ENCODE assay signal across 2 cellular contexts in the genomic region with DNA sequence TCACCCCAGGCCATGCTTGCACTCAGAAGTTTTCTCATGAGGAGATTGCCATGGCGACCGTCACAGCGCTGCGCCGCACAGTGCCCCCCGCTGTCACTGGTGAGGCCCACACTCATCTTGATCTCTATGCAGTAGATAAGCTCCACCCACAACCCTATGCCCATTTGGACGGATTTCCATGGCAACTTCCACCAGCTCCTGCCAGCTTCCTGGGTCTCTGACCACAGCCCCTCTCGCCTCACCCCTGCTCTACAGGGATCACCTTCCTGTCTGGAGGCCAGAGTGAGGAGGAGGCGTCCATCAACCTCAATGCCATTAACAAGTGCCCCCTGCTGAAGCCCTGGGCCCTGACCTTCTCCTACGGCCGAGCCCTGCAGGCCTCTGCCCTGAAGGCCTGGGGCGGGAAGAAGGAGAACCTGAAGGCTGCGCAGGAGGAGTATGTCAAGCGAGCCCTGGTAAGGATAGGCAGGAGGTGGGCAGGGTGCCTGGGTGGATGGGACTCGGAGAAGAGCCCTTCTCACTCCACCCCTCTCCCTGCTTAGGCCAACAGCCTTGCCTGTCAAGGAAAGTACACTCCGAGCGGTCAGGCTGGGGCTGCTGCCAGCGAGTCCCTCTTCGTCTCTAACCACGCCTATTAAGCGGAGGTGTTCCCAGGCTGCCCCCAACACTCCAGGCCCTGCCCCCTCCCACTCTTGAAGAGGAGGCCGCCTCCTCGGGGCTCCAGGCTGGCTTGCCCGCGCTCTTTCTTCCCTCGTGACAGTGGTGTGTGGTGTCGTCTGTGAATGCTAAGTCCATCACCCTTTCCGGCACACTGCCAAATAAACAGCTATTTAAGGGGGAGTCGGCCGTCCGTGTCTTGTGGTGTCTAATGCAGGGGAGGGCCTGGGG.
TF ChIP-seq lines count a peak whose summit lies in the region.

No MANE protein-coding gene starts in this region.

TF ChIP-seq in SK-N-SH, 30 proteins besides CTCF, POLR2A, EP300 and RAD21:
- TF ChIP-seq, protein P1, sequence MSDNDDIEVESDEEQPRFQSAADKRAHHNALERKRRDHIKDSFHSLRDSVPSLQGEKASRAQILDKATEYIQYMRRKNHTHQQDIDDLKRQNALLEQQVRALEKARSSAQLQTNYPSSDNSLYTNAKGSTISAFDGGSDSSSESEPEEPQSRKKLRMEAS (IDR thresholded peaks at IDR 0.05; ENCODE audit: low read depth) = no peak
- no peak for TF ChIP-seq JUND (IDR thresholded peaks at IDR 0.05)
- TF ChIP-seq MEF2A (IDR thresholded peaks at IDR 0.05; ENCODE audit: borderline replicate concordance, low read depth) = no peak
- TF ChIP-seq, protein P2, sequence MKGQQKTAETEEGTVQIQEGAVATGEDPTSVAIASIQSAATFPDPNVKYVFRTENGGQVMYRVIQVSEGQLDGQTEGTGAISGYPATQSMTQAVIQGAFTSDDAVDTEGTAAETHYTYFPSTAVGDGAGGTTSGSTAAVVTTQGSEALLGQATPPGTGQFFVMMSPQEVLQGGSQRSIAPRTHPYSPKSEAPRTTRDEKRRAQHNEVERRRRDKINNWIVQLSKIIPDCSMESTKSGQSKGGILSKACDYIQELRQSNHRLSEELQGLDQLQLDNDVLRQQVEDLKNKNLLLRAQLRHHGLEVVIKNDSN (IDR thresholded peaks at IDR 0.05; ENCODE audit: borderline replicate concordance, low read depth) = no peak
- TF ChIP-seq EZH2phosphoT487 (IDR thresholded peaks at IDR 0.05; ENCODE audit: borderline replicate concordance, low read depth) = no peak
- TF ChIP-seq RXRA (IDR thresholded peaks at IDR 0.05; ENCODE audit: borderline replicate concordance, low read depth) = no peak
- no peak for TF ChIP-seq FOXM1 (IDR thresholded peaks at IDR 0.05; ENCODE audit: low read depth)
TF ChIP-seq in SK-N-SH: peak in this region for 0.

TF ChIP-seq in SK-N-SH treated with all-trans-retinoic acid at 6 μM for 48 hours, 23 proteins besides CTCF, POLR2A, EP300 and RAD21:
- TF ChIP-seq, protein P3, sequence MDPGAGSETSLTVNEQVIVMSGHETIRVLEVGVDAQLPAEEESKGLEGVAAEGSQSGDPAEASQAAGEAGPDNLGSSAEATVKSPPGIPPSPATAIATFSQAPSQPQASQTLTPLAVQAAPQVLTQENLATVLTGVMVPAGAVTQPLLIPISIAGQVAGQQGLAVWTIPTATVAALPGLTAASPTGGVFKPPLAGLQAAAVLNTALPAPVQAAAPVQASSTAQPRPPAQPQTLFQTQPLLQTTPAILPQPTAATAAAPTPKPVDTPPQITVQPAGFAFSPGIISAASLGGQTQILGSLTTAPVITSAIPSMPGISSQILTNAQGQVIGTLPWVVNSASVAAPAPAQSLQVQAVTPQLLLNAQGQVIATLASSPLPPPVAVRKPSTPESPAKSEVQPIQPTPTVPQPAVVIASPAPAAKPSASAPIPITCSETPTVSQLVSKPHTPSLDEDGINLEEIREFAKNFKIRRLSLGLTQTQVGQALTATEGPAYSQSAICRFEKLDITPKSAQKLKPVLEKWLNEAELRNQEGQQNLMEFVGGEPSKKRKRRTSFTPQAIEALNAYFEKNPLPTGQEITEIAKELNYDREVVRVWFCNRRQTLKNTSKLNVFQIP (CRISPR knock-in tag; IDR thresholded peaks at IDR 0.05; ENCODE audit: borderline replicate concordance, low read depth) = no peak
- TF ChIP-seq ESRRG (CRISPR knock-in tag; IDR thresholded peaks at IDR 0.05) (no peak), ISL1 (CRISPR knock-in tag; IDR thresholded peaks at IDR 0.05) (no peak), PPARA (CRISPR knock-in tag; IDR thresholded peaks at IDR 0.05; ENCODE audit: borderline replicate concordance) (no peak), BACH2 (CRISPR knock-in tag; IDR thresholded peaks at IDR 0.05; ENCODE audit: borderline replicate concordance) (no peak), ZNF565 (CRISPR knock-in tag; conservative IDR thresholded peaks at IDR 0.05; ENCODE audit: low read depth) (no peak), ZFP30 (CRISPR knock-in tag; IDR thresholded peaks at IDR 0.05) (no peak), TCF4 (CRISPR knock-in tag; IDR thresholded peaks at IDR 0.05; ENCODE audit: borderline replicate concordance) (no peak), GLIS3 (CRISPR knock-in tag; IDR thresholded peaks at IDR 0.05) (no peak), ZNF8 (CRISPR knock-in tag; IDR thresholded peaks at IDR 0.05) (no peak), CSDC2 (CRISPR knock-in tag; IDR thresholded peaks at IDR 0.05) (no peak)
- TF ChIP-seq, protein P4, sequence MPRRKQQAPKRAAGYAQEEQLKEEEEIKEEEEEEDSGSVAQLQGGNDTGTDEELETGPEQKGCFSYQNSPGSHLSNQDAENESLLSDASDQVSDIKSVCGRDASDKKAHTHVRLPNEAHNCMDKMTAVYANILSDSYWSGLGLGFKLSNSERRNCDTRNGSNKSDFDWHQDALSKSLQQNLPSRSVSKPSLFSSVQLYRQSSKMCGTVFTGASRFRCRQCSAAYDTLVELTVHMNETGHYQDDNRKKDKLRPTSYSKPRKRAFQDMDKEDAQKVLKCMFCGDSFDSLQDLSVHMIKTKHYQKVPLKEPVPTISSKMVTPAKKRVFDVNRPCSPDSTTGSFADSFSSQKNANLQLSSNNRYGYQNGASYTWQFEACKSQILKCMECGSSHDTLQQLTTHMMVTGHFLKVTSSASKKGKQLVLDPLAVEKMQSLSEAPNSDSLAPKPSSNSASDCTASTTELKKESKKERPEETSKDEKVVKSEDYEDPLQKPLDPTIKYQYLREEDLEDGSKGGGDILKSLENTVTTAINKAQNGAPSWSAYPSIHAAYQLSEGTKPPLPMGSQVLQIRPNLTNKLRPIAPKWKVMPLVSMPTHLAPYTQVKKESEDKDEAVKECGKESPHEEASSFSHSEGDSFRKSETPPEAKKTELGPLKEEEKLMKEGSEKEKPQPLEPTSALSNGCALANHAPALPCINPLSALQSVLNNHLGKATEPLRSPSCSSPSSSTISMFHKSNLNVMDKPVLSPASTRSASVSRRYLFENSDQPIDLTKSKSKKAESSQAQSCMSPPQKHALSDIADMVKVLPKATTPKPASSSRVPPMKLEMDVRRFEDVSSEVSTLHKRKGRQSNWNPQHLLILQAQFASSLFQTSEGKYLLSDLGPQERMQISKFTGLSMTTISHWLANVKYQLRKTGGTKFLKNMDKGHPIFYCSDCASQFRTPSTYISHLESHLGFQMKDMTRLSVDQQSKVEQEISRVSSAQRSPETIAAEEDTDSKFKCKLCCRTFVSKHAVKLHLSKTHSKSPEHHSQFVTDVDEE (CRISPR knock-in tag; IDR thresholded peaks at IDR 0.05) = no peak
- TF ChIP-seq, protein P5, sequence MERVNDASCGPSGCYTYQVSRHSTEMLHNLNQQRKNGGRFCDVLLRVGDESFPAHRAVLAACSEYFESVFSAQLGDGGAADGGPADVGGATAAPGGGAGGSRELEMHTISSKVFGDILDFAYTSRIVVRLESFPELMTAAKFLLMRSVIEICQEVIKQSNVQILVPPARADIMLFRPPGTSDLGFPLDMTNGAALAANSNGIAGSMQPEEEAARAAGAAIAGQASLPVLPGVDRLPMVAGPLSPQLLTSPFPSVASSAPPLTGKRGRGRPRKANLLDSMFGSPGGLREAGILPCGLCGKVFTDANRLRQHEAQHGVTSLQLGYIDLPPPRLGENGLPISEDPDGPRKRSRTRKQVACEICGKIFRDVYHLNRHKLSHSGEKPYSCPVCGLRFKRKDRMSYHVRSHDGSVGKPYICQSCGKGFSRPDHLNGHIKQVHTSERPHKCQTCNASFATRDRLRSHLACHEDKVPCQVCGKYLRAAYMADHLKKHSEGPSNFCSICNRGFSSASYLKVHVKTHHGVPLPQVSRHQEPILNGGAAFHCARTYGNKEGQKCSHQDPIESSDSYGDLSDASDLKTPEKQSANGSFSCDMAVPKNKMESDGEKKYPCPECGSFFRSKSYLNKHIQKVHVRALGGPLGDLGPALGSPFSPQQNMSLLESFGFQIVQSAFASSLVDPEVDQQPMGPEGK (CRISPR knock-in tag; IDR thresholded peaks at IDR 0.05; ENCODE audit: borderline replicate concordance) = no peak
